ENCODE assay signal across 1 cellular context in genomic region chr19:41552558-41552957, GRCh38.
A peak's percentile ranks its signal among the peaks of the same experiment; 100 is the strongest.
TF ChIP-seq lines count a peak whose summit lies in the region.

No MANE protein-coding gene starts in this region.

TF ChIP-seq in GM12878, 131 proteins besides CTCF, POLR2A, EP300 and RAD21 (continued from another document):
- TF ChIP-seq DPF2 (IDR thresholded peaks at IDR 0.05): no peak; the same call in 1 of the 2 replicates
- TF ChIP-seq EED (IDR thresholded peaks at IDR 0.05; ENCODE audit: low read depth): peak; percentile 83
- peak; percentile 58 for TF ChIP-seq MEF2B (IDR thresholded peaks at IDR 0.05; ENCODE audit: partially characterized antibody, poor library complexity, severe bottlenecking)
- TF ChIP-seq TBL1XR1 (IDR thresholded peaks at IDR 0.05; ENCODE audit: low read depth, low read length): no peak
- TF ChIP-seq MTA3 (IDR thresholded peaks at IDR 0.05; ENCODE audit: borderline replicate concordance, low read length): peak; percentile 78; the same call in 1 of the 2 replicates
- TF ChIP-seq PAX5 (IDR thresholded peaks at IDR 0.05; ENCODE audit: borderline replicate concordance, low read depth, low read length): peak; percentile 44; the same call in 1 of the 2 replicates
- TF ChIP-seq RUNX3 (IDR thresholded peaks at IDR 0.05; ENCODE audit: low read length): 0 out of 2 replicates have a peak, but pooled peaks have one; percentile 4
- TF ChIP-seq BHLHE40 (IDR thresholded peaks at IDR 0.05; ENCODE audit: borderline replicate concordance in 1 of 2, low read depth in 2 of 2, low read length in 1 of 2): peak in 1 of 2 experiments; percentile 46; a peak in 1 of 4 replicates
- no peak for TF ChIP-seq EGR1 (IDR thresholded peaks at IDR 0.05; ENCODE audit: borderline replicate concordance in 1 of 2, low read depth in 2 of 2, low read length in 2 of 2)
- peak; percentile 62; the same call in 1 of the 2 replicates for TF ChIP-seq TCF12 (IDR thresholded peaks at IDR 0.05; ENCODE audit: low read depth, low read length)
- TF ChIP-seq TCF3 (IDR thresholded peaks at IDR 0.05; ENCODE audit: borderline replicate concordance, insufficient read depth, low read depth, low read length): peak; percentile 25; the same call in 1 of the 2 replicates
- no peak for TF ChIP-seq RBBP5 (conservative IDR thresholded peaks at IDR 0.05)
- peak; percentile 72 to 75 for TF ChIP-seq IKZF2 (IDR thresholded peaks at IDR 0.05)
- TF ChIP-seq SKIL (IDR thresholded peaks at IDR 0.05; ENCODE audit: low read depth, poor library complexity, severe bottlenecking): peak; percentile 63
- peak; percentile 49; the same call in 1 of the 2 replicates for TF ChIP-seq TAF1 (IDR thresholded peaks at IDR 0.05; ENCODE audit: borderline replicate concordance, low read depth, low read length)
- peak; percentile 65; the same call in 1 of the 2 replicates for TF ChIP-seq NFIC (IDR thresholded peaks at IDR 0.05; ENCODE audit: low read depth, low read length)
- TF ChIP-seq MTA2 (IDR thresholded peaks at IDR 0.05; ENCODE audit: low read depth): peak; percentile 49
- 0 out of 2 replicates have a peak, but pooled peaks have one; percentile 30 for TF ChIP-seq ASH2L (IDR thresholded peaks at IDR 0.05; ENCODE audit: borderline replicate concordance, low read depth)
- no peak for TF ChIP-seq MXI1 (IDR thresholded peaks at IDR 0.05; ENCODE audit: low read depth, low read length)
- 0 out of 2 replicates have a peak, but pooled peaks have one; percentile 25 for TF ChIP-seq FOXM1 (IDR thresholded peaks at IDR 0.05; ENCODE audit: low read depth, low read length)
- no peak for TF ChIP-seq ATF3 (IDR thresholded peaks at IDR 0.05; ENCODE audit: borderline replicate concordance, extremely low read depth, low read depth, low read length)
- TF ChIP-seq SREBF1 (IDR thresholded peaks at IDR 0.05; ENCODE audit: low read length): no peak
- TF ChIP-seq E2F8 (IDR thresholded peaks at IDR 0.05; ENCODE audit: low read depth, partially characterized antibody): no peak
- TF ChIP-seq ATF2 (IDR thresholded peaks at IDR 0.05; ENCODE audit: low read length): peak; percentile 62; the same call in 1 of the 2 replicates
- TF ChIP-seq NR2F1 (conservative IDR thresholded peaks at IDR 0.05): 0 out of 2 replicates have a peak, but pooled peaks have one; percentile 7
- peak; percentile 84 for TF ChIP-seq MEF2A (IDR thresholded peaks at IDR 0.05; ENCODE audit: insufficient read depth, low read depth, low read length)
- TF ChIP-seq YY1 (IDR thresholded peaks at IDR 0.05; ENCODE audit: low read depth, low read length): peak; percentile 35; the same call in 1 of the 2 replicates
- no peak for TF ChIP-seq CHD2 (IDR thresholded peaks at IDR 0.05; ENCODE audit: borderline replicate concordance, low read depth, low read length)
- peak; percentile 61 for TF ChIP-seq RELB (IDR thresholded peaks at IDR 0.05; ENCODE audit: low read depth)
TF ChIP-seq in GM12878: peak in this region for 26.
